ENCODE assay signal across 9 cellular contexts in genomic region chr3:195635898-195636685, GRCh38. TPM values are rescaled to one million over a fixed set of nuclear protein-coding genes. Genes with fewer than 3 reads are reported as not detected.
A peak's percentile ranks its signal among the peaks of the same experiment; 100 is the strongest.
DNase-seq lines count a peak whose midpoint lies in the region; ATAC-seq and TF ChIP-seq lines count a peak whose summit lies in the region.
"Not testable (repeated sequence)": the region's sequence is repeated elsewhere in the genome, so short reads cannot be mapped to it uniquely, and the experiment has no call there.
"Had no signal": no experiment of that assay in that cellular context is flagged by ENCODE, and none has a peak within 500 bp of the region (broad histone marks: within the 10 kb centered on the region; RNA-seq: fewer than 3 reads in every experiment).

No MANE protein-coding gene starts in this region.

- H3K9me3 Mint-ChIP-seq in CD8-positive, alpha-beta T cell; IgD-negative memory B cell; T-helper 2 cell treated with Interferon-gamma antibody and Interleukin-4, amounts not matched to agents 5 μg/mL and 100 μg/mL, for 36 hours; activated naive CD4-positive, alpha-beta T cell treated with anti-CD3 and anti-CD28 coated beads, Interleukin-2, amount 50 U/mL, for 72 hours; endothelial cell (ENCODE audit: unreplicated experiment); neural progenitor cell: not testable (repeated sequence)

- DNase-seq in CD8-positive, alpha-beta T cell; T-helper 2 cell treated with Interferon-gamma antibody and Interleukin-4, amounts not matched to agents 5 μg/mL and 100 μg/mL, for 36 hours (ENCODE audit: low spot score); activated naive CD4-positive, alpha-beta T cell treated with anti-CD3 and anti-CD28 coated beads, Interleukin-2, amount 50 U/mL, for 72 hours (ENCODE audit: low spot score in 2 of 2); neural progenitor cell (ENCODE audit: low spot score): not testable (repeated sequence)
- DNase-seq in endothelial cell (ENCODE audit: low spot score): peak; percentile 42
- DNase-seq in kidney tubule cell (ENCODE audit: low spot score): peak; percentile 22
- DNase-seq in suprapubic skin (ENCODE audit: low spot score in 2 of 2): peak in 1 of 2 donors; percentile 43

- not testable (repeated sequence) for H3K36me3 ChIP-seq in CD8-positive, alpha-beta T cell (ENCODE audit: insufficient read depth, low read length); neural progenitor cell; suprapubic skin

- not testable (repeated sequence) for H3F3A ChIP-seq in neural progenitor cell (ENCODE audit: low read depth)

- POLR2A ChIA-PET in CD8-positive, alpha-beta T cell (lab: Charles Lee): not testable (repeated sequence)

- not testable (repeated sequence) for H3K36me3 Mint-ChIP-seq in CD8-positive, alpha-beta T cell; IgD-negative memory B cell; T-helper 2 cell treated with Interferon-gamma antibody and Interleukin-4, amounts not matched to agents 5 μg/mL and 100 μg/mL, for 36 hours (ENCODE audit: low read depth); activated naive CD4-positive, alpha-beta T cell treated with anti-CD3 and anti-CD28 coated beads, Interleukin-2, amount 50 U/mL, for 72 hours; endothelial cell (ENCODE audit: low read depth, unreplicated experiment); neural progenitor cell

- H3K4me1 Mint-ChIP-seq in CD8-positive, alpha-beta T cell (ENCODE audit: low read depth); IgD-negative memory B cell; endothelial cell (ENCODE audit: unreplicated experiment); neural progenitor cell: not testable (repeated sequence)
- H3K4me1 Mint-ChIP-seq in T-helper 2 cell treated with Interferon-gamma antibody and Interleukin-4, amounts not matched to agents 5 μg/mL and 100 μg/mL, for 36 hours (ENCODE audit: low read depth): peaks cover 20% of the 10 kb centered on the region

- not testable (repeated sequence) for H3K27me3 Mint-ChIP-seq in CD8-positive, alpha-beta T cell (ENCODE audit: low read depth); IgD-negative memory B cell; T-helper 2 cell treated with Interferon-gamma antibody and Interleukin-4, amounts not matched to agents 5 μg/mL and 100 μg/mL, for 36 hours (ENCODE audit: low read depth); endothelial cell (ENCODE audit: unreplicated experiment); neural progenitor cell (ENCODE audit: insufficient read depth, low read depth)

- H3K27ac ChIP-seq in CD8-positive, alpha-beta T cell (ENCODE audit: low read depth, low read length); neural progenitor cell; suprapubic skin: not testable (repeated sequence)

- not testable (repeated sequence) for H3K4me3 ChIP-seq in CD8-positive, alpha-beta T cell (ENCODE audit: low read depth, low read length)
- H3K4me3 ChIP-seq in neural progenitor cell (peak overlapping the region; percentile 36), suprapubic skin (peak overlapping the region; percentile 40)

- 41% methylated on average over 10 of the region's 21 CpGs for WGBS in suprapubic skin

- H3K27ac Mint-ChIP-seq in CD8-positive, alpha-beta T cell; endothelial cell (ENCODE audit: unreplicated experiment); neural progenitor cell: not testable (repeated sequence)
- peak overlapping the region in 1 of 3 donors; percentile 86 for H3K27ac Mint-ChIP-seq in IgD-negative memory B cell
- peak overlapping the region; percentile 67 for H3K27ac Mint-ChIP-seq in T-helper 2 cell treated with Interferon-gamma antibody and Interleukin-4, amounts not matched to agents 5 μg/mL and 100 μg/mL, for 36 hours
- H3K27ac Mint-ChIP-seq in activated naive CD4-positive, alpha-beta T cell treated with anti-CD3 and anti-CD28 coated beads, Interleukin-2, amount 50 U/mL, for 72 hours: peak overlapping the region; percentile 73 to 81

- intact Hi-C loops in CD8-positive, alpha-beta T cell (cut with DNase I, micrococcal nuclease): not testable (repeated sequence)

- H3K27me3 ChIP-seq in CD8-positive, alpha-beta T cell (ENCODE audit: insufficient read depth, low read length); neural progenitor cell; suprapubic skin: not testable (repeated sequence)

- H3K4me1 ChIP-seq in CD8-positive, alpha-beta T cell (ENCODE audit: insufficient read depth, low read length); neural progenitor cell; suprapubic skin: not testable (repeated sequence)

- H3K9me3 ChIP-seq in CD8-positive, alpha-beta T cell (ENCODE audit: low read length); neural progenitor cell (ENCODE audit: low read depth); suprapubic skin: not testable (repeated sequence)

- CTCF ChIA-PET in CD8-positive, alpha-beta T cell (lab: Charles Lee): not testable (repeated sequence)

- H3K4me3 Mint-ChIP-seq in CD8-positive, alpha-beta T cell: peak overlapping the region; percentile 18
- H3K4me3 Mint-ChIP-seq in IgD-negative memory B cell (peak overlapping the region in 3 of 4 donors; percentile 46 to 89 (median 55)), endothelial cell (ENCODE audit: unreplicated experiment) (peak overlapping the region; percentile 56), neural progenitor cell (peak overlapping the region; percentile 72)
- H3K4me3 Mint-ChIP-seq in T-helper 2 cell treated with Interferon-gamma antibody and Interleukin-4, amounts not matched to agents 5 μg/mL and 100 μg/mL, for 36 hours: peak overlapping the region; percentile 85

- H3K4me2 ChIP-seq in neural progenitor cell: peak overlapping the region; percentile 69

- not testable (repeated sequence) for H3K79me2 ChIP-seq in neural progenitor cell (ENCODE audit: low read depth)

- not testable (repeated sequence) for TF ChIP-seq POLR2A in suprapubic skin (IDR thresholded peaks at IDR 0.05)

- not testable (repeated sequence) for TF ChIP-seq EP300 in suprapubic skin (IDR thresholded peaks at IDR 0.05)

- H3K9ac ChIP-seq in neural progenitor cell: not testable (repeated sequence)

- not testable (repeated sequence) for ATAC-seq in CD8-positive, alpha-beta T cell; activated naive CD4-positive, alpha-beta T cell treated with anti-CD3 and anti-CD28 coated beads, Interleukin-2, amount 50 U/mL, for 72 hours

- TF ChIP-seq CTCF in CD8-positive, alpha-beta T cell (IDR thresholded peaks at IDR 0.05); endothelial cell (IDR thresholded peaks at IDR 0.05; ENCODE audit: unreplicated experiment); neural progenitor cell (IDR thresholded peaks at IDR 0.05); suprapubic skin (IDR thresholded peaks at IDR 0.05): not testable (repeated sequence)

- H2AFZ ChIP-seq in neural progenitor cell (replicated peaks): not testable (repeated sequence)

- H4K20me1 ChIP-seq in neural progenitor cell (ENCODE audit: low read depth): not testable (repeated sequence)

RNA-seq across cellular contexts. Expression of gene APOD, which starts 52.4 kb away (rescaled TPM):
- not detected for total RNA-seq in CD8-positive, alpha-beta T cell
- polyA plus RNA-seq in IgD-negative memory B cell: not detected
- total RNA-seq in activated naive CD4-positive, alpha-beta T cell treated with anti-CD3 and anti-CD28 coated beads, Interleukin-2, amount 50 U/mL, for 72 hours: under 1 TPM; 0.30 to 0.54 TPM
- total RNA-seq in endothelial cell (ENCODE audit: unreplicated experiment): 5.0 TPM
- not detected in 2 replicates for total RNA-seq in neural progenitor cell (ENCODE audit: low replicate concordance)
- total RNA-seq in suprapubic skin: 100 to 1,000 TPM; 177 to 341 (median 313) TPM
- total RNA-seq: activated T-cell treated with anti-CD3 and anti-CD28 coated beads, Interleukin-2, amount 50 U/mL, for 4 hours had no signal

Comparison
In these comparisons a context has a peak if more than half of its experiments do, and no peak if none do; other contexts are left out.
1. H3K4me3 Mint-ChIP-seq: peak in every context shown above with its lines; median percentile 85 in T-helper 2 cell treated with Interferon-gamma antibody and Interleukin-4, amounts not matched to agents 5 μg/mL and 100 μg/mL, for 36 hours; 72 in neural progenitor cell; 56 in endothelial cell; 55 in IgD-negative memory B cell; 18 in CD8-positive, alpha-beta T cell.
2. RNA of gene APOD, which starts 52.4 kb away (total RNA-seq): 177 to 341 TPM in suprapubic skin; 5.0 TPM in endothelial cell (single experiment), 0.30 to 0.54 TPM in activated naive CD4-positive, alpha-beta T cell treated with anti-CD3 and anti-CD28 coated beads, Interleukin-2, amount 50 U/mL, for 72 hours, not detected in CD8-positive, alpha-beta T cell and not detected in neural progenitor cell; every median in the first group is over 10 times any median in the second.